1 cellular context compared by ENCODE assay signal in genomic region chr20:64035066-64035932, GRCh38.
TF ChIP-seq lines count a peak whose summit lies in the region.

No MANE protein-coding gene starts in this region.

TF ChIP-seq in K562, 482 proteins besides CTCF, POLR2A, EP300 and RAD21:
- TF ChIP-seq SMARCA5 (IDR thresholded peaks at IDR 0.05) (no peak), NRF1 (conservative IDR thresholded peaks at IDR 0.05 in 1 of 2, IDR thresholded peaks at IDR 0.05 in 1 of 2) (no peak), ZNF764 (CRISPR knock-in tag; IDR thresholded peaks at IDR 0.05; ENCODE audit: low read depth) (no peak), NELFE (IDR thresholded peaks at IDR 0.05; ENCODE audit: insufficient read depth, insufficient read length) (no peak), CAMTA2 (CRISPR knock-in tag; conservative IDR thresholded peaks at IDR 0.05) (no peak), GMEB1 (CRISPR knock-in tag; IDR thresholded peaks at IDR 0.05) (no peak), GATAD2B (IDR thresholded peaks at IDR 0.05; ENCODE audit: borderline replicate concordance) (no peak), MAZ (CRISPR knock-in tag; conservative IDR thresholded peaks at IDR 0.05 in 1 of 2, IDR thresholded peaks at IDR 0.05 in 1 of 2) (no peak), TCF7 (IDR thresholded peaks at IDR 0.05; ENCODE audit: borderline replicate concordance) (no peak), TCF3 (CRISPR knock-in tag; IDR thresholded peaks at IDR 0.05) (no peak), CBFA2T3 (IDR thresholded peaks at IDR 0.05) (no peak), FOXK1 (CRISPR knock-in tag; IDR thresholded peaks at IDR 0.05; ENCODE audit: borderline replicate concordance) (no peak), TRIM25 (IDR thresholded peaks at IDR 0.05; ENCODE audit: borderline replicate concordance) (no peak), CHD7 (IDR thresholded peaks at IDR 0.05; ENCODE audit: low read depth, low read length) (no peak)
